ENCODE assay signal across 8 cellular contexts in genomic region chr1:243483084-243483845, GRCh38.
DNase-seq lines count a peak whose midpoint lies in the region; ATAC-seq and TF ChIP-seq lines count a peak whose summit lies in the region.

No MANE protein-coding gene starts in this region.

- 13% methylated on average over 48 of the region's 62 CpGs for WGBS in mesenchymal stem cell

- peak overlapping the region; percentile 45 for H3K4me3 ChIP-seq in choroid plexus epithelial cell (ENCODE audit: low read depth, low read length)
- peak overlapping the region in 1 of 2 experiments; percentile 51 for H3K4me3 ChIP-seq in mesenchymal stem cell (ENCODE audit: insufficient read depth in 1 of 2, low read depth in 1 of 2, low read length in 2 of 2)
- peak overlapping the region; percentile 37 to 38 for H3K4me3 ChIP-seq in vagina

- intact Hi-C loops in vagina (cut with DNase I), result no loop called here

- peaks cover 7 to 15% of the 10 kb centered on the region in 2 experiments for H3K36me3 ChIP-seq in mesenchymal stem cell (ENCODE audit: control insufficient read depth in 1 of 2, insufficient read depth in 2 of 2, low read depth in 1 of 2, low read length in 2 of 2)
- no peaks in the 10 kb centered on the region for H3K36me3 ChIP-seq in vagina

- peak overlapping the region in 1 of 2 experiments; percentile 66 for H3K23ac ChIP-seq in mesenchymal stem cell (ENCODE audit: low read length in 2 of 2)

- no peak overlapping the region for H2BK12ac ChIP-seq in mesenchymal stem cell (ENCODE audit: low read length in 2 of 2)

- H3K27ac ChIP-seq in mesenchymal stem cell (ENCODE audit: low read length, poor library complexity, severe bottlenecking) (no peak overlapping the region), vagina (peak overlapping the region; percentile 0)

- peak; percentile 19 to 24 for DNase-seq in stimulated activated CD4-positive, alpha-beta T cell treated with anti-CD3 and anti-CD28 coated beads, Interleukin-2, amount 100 ng/mL, for 24 hours
- DNase-seq in stimulated activated CD4-positive, alpha-beta T cell treated with anti-CD3 and anti-CD28 coated beads, Interleukin-4, amount 100 ng/mL, for 24 hours, result no peak
- DNase-seq in choroid plexus epithelial cell (ENCODE audit: low read depth) (no peak), mesenchymal stem cell (no peak), vagina (ENCODE audit: extremely low spot score in 2 of 2) (no peak), SK-N-DZ (ENCODE audit: low spot score) (no peak)

- H2AFZ ChIP-seq in mesenchymal stem cell (ENCODE audit: low read depth, low read length), result peak overlapping the region; percentile 75

- peak overlapping the region; percentile 47 to 86 for H3K18ac ChIP-seq in mesenchymal stem cell (ENCODE audit: low read depth in 1 of 2, low read length in 2 of 2)

- no peak for TF ChIP-seq POLR2A in vagina (IDR thresholded peaks at IDR 0.05)

- peak overlapping the region in 1 of 2 experiments; percentile 9 for H3K4ac ChIP-seq in mesenchymal stem cell (ENCODE audit: low read depth in 1 of 2, low read length in 2 of 2)

- peak overlapping the region in 1 of 2 experiments; percentile 76 for H3K14ac ChIP-seq in mesenchymal stem cell (ENCODE audit: low read length in 2 of 2)

- H3K9me3 ChIP-seq in mesenchymal stem cell (ENCODE audit: control insufficient read depth, low read length) (no peaks in the 10 kb centered on the region), vagina (no peaks in the 10 kb centered on the region)

- no peak overlapping the region for H2BK15ac ChIP-seq in mesenchymal stem cell (ENCODE audit: low read depth, poor library complexity, severe bottlenecking)

- H2BK120ac ChIP-seq in mesenchymal stem cell (ENCODE audit: low read depth, low read length), result peak overlapping the region; percentile 8

- peak overlapping the region; percentile 30 for H4K91ac ChIP-seq in mesenchymal stem cell (ENCODE audit: low read length)

- H4K8ac ChIP-seq in mesenchymal stem cell (ENCODE audit: low read length), result peak overlapping the region; percentile 41

- peak overlapping the region; percentile 89 for H3K4me2 ChIP-seq in mesenchymal stem cell (ENCODE audit: low read length, poor library complexity, severe bottlenecking)

- no peaks in the 10 kb centered on the region for H3K27me3 ChIP-seq in mesenchymal stem cell (ENCODE audit: control insufficient read depth in 1 of 2, insufficient read depth in 1 of 2, low read length in 2 of 2)
- no peaks in the 10 kb centered on the region for H3K27me3 ChIP-seq in vagina

- no peak overlapping the region for H2AK5ac ChIP-seq in mesenchymal stem cell (ENCODE audit: low read length, severe bottlenecking)

- peaks cover 6% of the 10 kb centered on the region for H3K79me1 ChIP-seq in mesenchymal stem cell (replicated peaks; ENCODE audit: low read length, poor library complexity, severe bottlenecking)

- TF ChIP-seq CTCF in choroid plexus epithelial cell (conservative IDR thresholded peaks at IDR 0.05; ENCODE audit: low read depth, low read length), result peak; percentile 44
- no peak for TF ChIP-seq CTCF in vagina (IDR thresholded peaks at IDR 0.05)

- ATAC-seq in GM18873 (IDR thresholded peaks at IDR 0.05; ENCODE audit: low FRiP score, unreplicated experiment) (no peak), HG02884 (IDR thresholded peaks at IDR 0.05; ENCODE audit: unreplicated experiment) (no peak)

- no peak overlapping the region for H2BK5ac ChIP-seq in mesenchymal stem cell (ENCODE audit: low read depth, low read length, poor library complexity, severe bottlenecking)

- H3K4me1 ChIP-seq in mesenchymal stem cell (ENCODE audit: control insufficient read depth, insufficient read depth, low read depth, low read length) (peaks cover 15% of the 10 kb centered on the region), vagina (peaks cover 23% of the 10 kb centered on the region)

- no peak overlapping the region for H3K9ac ChIP-seq in mesenchymal stem cell (ENCODE audit: low read length)

Comparison
In these comparisons a context has a peak if more than half of its experiments do, and no peak if none do; other contexts are left out.
1. DNase-seq: peak in stimulated activated CD4-positive, alpha-beta T cell treated with anti-CD3 and anti-CD28 coated beads, Interleukin-2, amount 100 ng/mL, for 24 hours (2 of 2); none in stimulated activated CD4-positive, alpha-beta T cell treated with anti-CD3 and anti-CD28 coated beads, Interleukin-4, amount 100 ng/mL, for 24 hours (single experiment), choroid plexus epithelial cell (single experiment), mesenchymal stem cell (single experiment), vagina (0 of 2) and SK-N-DZ (single experiment).